ENCODE assay signal across 33 cellular contexts in the genomic region with DNA sequence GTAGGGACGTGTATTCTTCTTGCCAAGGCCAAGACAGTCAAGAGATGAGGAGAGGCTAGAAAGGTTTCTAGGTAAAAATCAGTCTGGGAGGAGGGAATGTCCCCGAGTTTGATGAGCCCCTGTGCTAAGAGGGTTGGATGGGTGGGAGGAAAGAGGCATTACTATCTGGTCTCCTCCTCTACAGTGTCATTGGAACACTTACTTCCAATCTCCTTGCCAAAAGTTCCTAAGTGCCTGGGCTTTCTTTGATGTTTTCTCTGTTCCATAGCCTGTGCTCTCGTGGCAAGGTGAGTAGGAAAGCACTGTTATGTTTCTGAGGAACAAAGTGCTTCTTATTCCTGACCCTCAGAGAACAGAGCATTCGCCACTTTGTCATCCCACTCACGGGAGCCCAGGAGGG. TPM values are rescaled to one million over a fixed set of nuclear protein-coding genes. Genes with fewer than 3 reads are reported as not detected.
"Had no signal": no experiment of that assay in that cellular context is flagged by ENCODE, and none has a peak within 500 bp of the region (broad histone marks: within the 10 kb centered on the region; RNA-seq: fewer than 3 reads in every experiment).

A gene with protein sequence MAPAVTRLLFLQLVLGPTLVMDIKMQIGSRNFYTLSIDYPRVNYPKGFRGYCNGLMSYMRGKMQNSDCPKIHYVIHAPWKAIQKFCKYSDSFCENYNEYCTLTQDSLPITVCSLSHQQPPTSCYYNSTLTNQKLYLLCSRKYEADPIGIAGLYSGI (minus strand): TSS at position 101 of the 400 bp plus-strand sequence. CDS start 519 bp downstream, outside the sequence.

- FAIRE-seq: colon, frontal cortex, kidney, pancreas had no signal

- DNase-seq: effector memory CD4-positive, alpha-beta T cell; erythroblast; esophagus squamous epithelium; head of caudate nucleus; kidney; natural killer cell; pancreas; stimulated activated CD4-positive, alpha-beta T cell treated with anti-CD3 and anti-CD28 coated beads, Interleukin-12 subunit alpha, Interleukin-12 subunit beta, amount 100 ng/mL, for 4 hours; stimulated activated CD4-positive, alpha-beta T cell treated with anti-CD3 and anti-CD28 coated beads, Interleukin-1b, Interleukin-23, amount 100 ng/mL, for 48 hours; stimulated activated CD4-positive, alpha-beta T cell treated with anti-CD3 and anti-CD28 coated beads, Interleukin-4, amount 100 ng/mL, for 1 hour; stimulated activated CD8-positive, alpha-beta memory T cell treated with anti-CD3 and anti-CD28 coated beads, Interleukin-4, amount 100 ng/mL, for 48 hours; stimulated activated naive CD4-positive, alpha-beta T cell treated with Interleukin-2 at 50 U/mL for 16 hours; stomach; thyroid gland; trophoblast cell had no signal

- H3K36me3 Mint-ChIP-seq: memory B cell, natural killer cell had no signal

- H3K27me3 ChIP-seq: esophagus squamous epithelium, neutrophil, pancreas, right atrium auricular region, stomach, thyroid gland had no signal

- H3K27ac ChIP-seq: esophagus squamous epithelium, neutrophil, pancreas, prostate gland, right atrium auricular region, stomach, thyroid gland had no signal

- H3K4me3 ChIP-seq: esophagus squamous epithelium, lung, pancreas, prostate gland, right atrium auricular region, smooth muscle cell, stomach, thyroid gland had no signal

- ATAC-seq: left lobe of liver, natural killer cell, pancreas, sciatic nerve had no signal

- H3K27ac Mint-ChIP-seq: memory B cell, natural killer cell had no signal

- H3K4me1 Mint-ChIP-seq: memory B cell, natural killer cell had no signal

- H3K4me2 ChIP-seq: smooth muscle cell had no signal

- H3K36me3 ChIP-seq: esophagus squamous epithelium, neutrophil, pancreas, prostate gland, right atrium auricular region, stomach, thyroid gland had no signal

- H3K9me3 ChIP-seq: esophagus squamous epithelium, neutrophil, pancreas, prostate gland, right atrium auricular region, stomach, thyroid gland had no signal

- H3K9me3 Mint-ChIP-seq: memory B cell, natural killer cell had no signal

- H3K4me3 Mint-ChIP-seq: memory B cell, natural killer cell had no signal

RNA-seq across cellular contexts. Expression of the gene that starts here (rescaled TPM):
- total RNA-seq: cerebellum, esophagus squamous epithelium, fibroblast of villous mesenchyme, frontal cortex, glomerular endothelial cell, kidney, lung, mononuclear cell, natural killer cell, omental fat pad, right atrium auricular region, sciatic nerve, smooth muscle cell, subcutaneous adipose tissue, temporal lobe, thyroid gland, urinary bladder had no signal
